In genomic region chr13:111493468-111493867, GRCh38 we compare ENCODE assay signal across 19 cellular contexts.
"Had no signal": no experiment of that assay in that cellular context is flagged by ENCODE, and none has a peak within 500 bp of the region (broad histone marks: within the 10 kb centered on the region; RNA-seq: fewer than 3 reads in every experiment).

No MANE protein-coding gene starts in this region.

- H3K4me3 Mint-ChIP-seq: naive thymus-derived CD4-positive, alpha-beta T cell; nephron; neural progenitor cell; stimulated activated effector memory CD8-positive, alpha-beta T cell treated with anti-CD3 and anti-CD28 coated beads, Interleukin-12 subunit alpha, Interleukin-12 subunit beta, amount 100 ng/mL, for 72 hours had no signal

- H3K27ac Mint-ChIP-seq: naive thymus-derived CD4-positive, alpha-beta T cell; nephron; neural progenitor cell; progenitor cell of endocrine pancreas; stimulated activated effector memory CD8-positive, alpha-beta T cell treated with anti-CD3 and anti-CD28 coated beads, Interleukin-12 subunit alpha, Interleukin-12 subunit beta, amount 100 ng/mL, for 72 hours had no signal

- DNase-seq: dermis blood vessel endothelial cell; effector memory CD4-positive, alpha-beta T cell; foreskin melanocyte; glutamatergic neuron; heart right ventricle; hippocampal formation; left cardiac atrium; mesenchymal stem cell; midbrain; naive thymus-derived CD4-positive, alpha-beta T cell; stimulated activated CD4-positive, alpha-beta T cell treated with anti-CD3 and anti-CD28 coated beads, Interleukin-2, amount 100 ng/mL, for 24 hours; stimulated activated CD4-positive, alpha-beta T cell treated with anti-CD3 and anti-CD28 coated beads, Interleukin-4, amount 100 ng/mL, for 24 hours; stimulated activated naive CD4-positive, alpha-beta T cell treated with Interleukin-2 at 50 U/mL for 16 hours; substantia nigra; testis had no signal

- H3K36me3 Mint-ChIP-seq: naive thymus-derived CD4-positive, alpha-beta T cell; neural progenitor cell; stimulated activated effector memory CD8-positive, alpha-beta T cell treated with anti-CD3 and anti-CD28 coated beads, Interleukin-12 subunit alpha, Interleukin-12 subunit beta, amount 100 ng/mL, for 72 hours had no signal

- H3K9me3 Mint-ChIP-seq: stimulated activated effector memory CD8-positive, alpha-beta T cell treated with anti-CD3 and anti-CD28 coated beads, Interleukin-12 subunit alpha, Interleukin-12 subunit beta, amount 100 ng/mL, for 72 hours had no signal

- H3K4me1 Mint-ChIP-seq: naive thymus-derived CD4-positive, alpha-beta T cell; nephron; neural progenitor cell; stimulated activated effector memory CD8-positive, alpha-beta T cell treated with anti-CD3 and anti-CD28 coated beads, Interleukin-12 subunit alpha, Interleukin-12 subunit beta, amount 100 ng/mL, for 72 hours had no signal
